ENCODE assay signal across 15 cellular contexts in genomic region chr10:36057180-36057579, GRCh38.
A peak's percentile ranks its signal among the peaks of the same experiment; 100 is the strongest.
DNase-seq lines count a peak whose midpoint lies in the region; ATAC-seq and TF ChIP-seq lines count a peak whose summit lies in the region.
"Had no signal": no experiment of that assay in that cellular context is flagged by ENCODE, and none has a peak within 500 bp of the region (broad histone marks: within the 10 kb centered on the region; RNA-seq: fewer than 3 reads in every experiment).

No MANE protein-coding gene starts in this region.

- H3K27me3 ChIP-seq in aorta (ENCODE audit: control insufficient read depth in 1 of 2, insufficient read depth in 2 of 2, low read length in 1 of 2) = no peaks in the 10 kb centered on the region
- no peaks in the 10 kb centered on the region for H3K27me3 ChIP-seq in tibial artery
- H3K27me3 ChIP-seq: BE2C had no signal

- DNase-seq in Daoy (ENCODE audit: low read depth) (peak; percentile 5), HT1080 (ENCODE audit: low read depth) (peak; percentile 24), astrocyte of the cerebellum (ENCODE audit: low read depth) (peak; percentile 76), choroid plexus epithelial cell (ENCODE audit: low read depth) (peak; percentile 61), aorta (no peak), tibial artery (no peak), GF-D8 (lab: John Stamatoyannopoulos, UW) (no peak)
- DNase-seq: BE2C; C1 segment of cervical spinal cord; Caco-2; CD4-positive, CD25-positive, alpha-beta regulatory T cell; DMS153; DMS79; GM23248 had no signal

- H3K27ac ChIP-seq in aorta (ENCODE audit: low read depth in 1 of 2, low read length in 2 of 2) = no peak overlapping the region
- H3K27ac ChIP-seq in tibial artery = no peak overlapping the region
- H3K27ac ChIP-seq: GM23248 had no signal

- H3K9me3 ChIP-seq in aorta (ENCODE audit: control insufficient read depth, low read length) (peaks cover 3% of the 10 kb centered on the region), tibial artery (no peaks in the 10 kb centered on the region)
- H3K9me3 ChIP-seq: BE2C, HAP-1 had no signal

- 55 to 61% methylated on average over 4 of the region's 4 CpGs for WGBS in aorta, 2 donors

- H3K4me3 ChIP-seq in astrocyte of the cerebellum (ENCODE audit: low read depth, low read length) (no peak overlapping the region), choroid plexus epithelial cell (ENCODE audit: low read depth, low read length) (no peak overlapping the region), aorta (ENCODE audit: low read length in 2 of 2) (no peak overlapping the region), tibial artery (no peak overlapping the region)
- H3K4me3 ChIP-seq: GM23248, HAP-1 had no signal

- in situ Hi-C loops in astrocyte of the cerebellum (cut with HindIII; ENCODE audit: low sequenced_read_pairs) = no loop called here

- intact Hi-C loops in aorta (cut with DNase I) = no loop called here
- intact Hi-C loops in tibial artery (cut with DNase I; ENCODE audit: low total_unique reads) = no loop called here

- H3K4me1 ChIP-seq in aorta (ENCODE audit: control insufficient read depth in 1 of 2, insufficient read depth in 2 of 2, low read length in 2 of 2) = no peaks in the 10 kb centered on the region
- H3K4me1 ChIP-seq in tibial artery = no peaks in the 10 kb centered on the region
- H3K4me1 ChIP-seq: BE2C, Caco-2, HAP-1 had no signal

- H3K36me3 ChIP-seq in aorta (ENCODE audit: control insufficient read depth in 1 of 2, insufficient read depth in 2 of 2, low read length in 1 of 2) (no peaks in the 10 kb centered on the region), tibial artery (peaks cover 0 to 3% (median 0%) of the 10 kb centered on the region in 3 donors)
- H3K36me3 ChIP-seq: BE2C, HAP-1 had no signal

- TF ChIP-seq CTCF in astrocyte of the cerebellum (IDR thresholded peaks at IDR 0.05; ENCODE audit: low read depth, low read length, missing control alignments) = no peak
- no peak for TF ChIP-seq CTCF in choroid plexus epithelial cell (conservative IDR thresholded peaks at IDR 0.05; ENCODE audit: low read depth, low read length)
- no peak for TF ChIP-seq CTCF in tibial artery (IDR thresholded peaks at IDR 0.05)

- no peak for ATAC-seq in aorta (ENCODE audit: low FRiP score)

Comparison
In these comparisons a context has a peak if more than half of its experiments do, and no peak if none do; other contexts are left out.
1. DNase-seq: peak in Daoy (single experiment), HT1080 (single experiment), astrocyte of the cerebellum (single experiment) and choroid plexus epithelial cell (single experiment); none in aorta (0 of 2), tibial artery (0 of 2) and GF-D8 (single experiment).